1 cellular context compared by ENCODE assay signal in the genomic region with DNA sequence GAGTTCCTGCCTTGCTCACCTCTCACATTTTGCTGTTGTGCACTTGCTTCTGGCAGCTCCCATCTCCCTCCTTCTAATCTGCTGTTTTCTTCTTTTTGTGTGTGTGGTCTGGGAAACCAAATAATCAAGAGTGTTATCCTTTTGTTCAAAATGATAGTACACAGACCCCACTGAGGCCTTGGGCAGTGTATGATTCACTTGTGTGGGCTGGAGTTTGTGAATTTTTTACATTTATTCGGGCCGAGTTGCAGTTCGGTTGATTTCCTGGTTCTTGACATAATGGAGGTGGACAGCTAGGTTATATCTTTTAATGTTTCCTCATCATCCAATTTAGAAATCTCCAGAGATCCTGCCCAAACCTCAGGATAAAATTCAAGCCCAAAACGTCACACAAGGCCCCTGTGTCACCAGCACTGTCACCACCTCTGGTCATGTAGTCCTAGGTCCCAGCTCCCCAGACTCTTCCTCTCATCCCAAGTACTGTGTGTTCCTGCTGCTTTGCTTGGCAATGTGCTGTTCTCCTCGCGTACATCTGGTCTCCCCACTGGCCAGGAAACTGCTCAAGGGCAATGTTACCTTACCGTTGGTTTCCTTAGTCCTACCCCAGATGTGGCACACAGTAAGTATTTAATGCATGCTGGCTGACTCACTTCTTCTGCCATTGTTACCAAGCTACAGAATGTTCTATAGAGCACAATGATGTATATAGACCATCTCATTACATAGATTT.
TF ChIP-seq lines count a peak whose summit lies in the region.

No MANE protein-coding gene starts in this region.

TF ChIP-seq in K562, 482 proteins besides CTCF, POLR2A, EP300 and RAD21:
- TF ChIP-seq RBM15 (IDR thresholded peaks at IDR 0.05; ENCODE audit: insufficient read depth, low read length) (no peak), NEUROD1 (IDR thresholded peaks at IDR 0.05; ENCODE audit: borderline replicate concordance, low read depth, low read length, partially characterized antibody) (no peak), ZNF165 (CRISPR knock-in tag; IDR thresholded peaks at IDR 0.05; ENCODE audit: borderline replicate concordance) (no peak), JUNB (CRISPR knock-in tag; conservative IDR thresholded peaks at IDR 0.05) (no peak), PRDM10 (IDR thresholded peaks at IDR 0.05; ENCODE audit: partially characterized antibody) (no peak), ZHX1 (conservative IDR thresholded peaks at IDR 0.05; ENCODE audit: low read length) (no peak), POLR2AphosphoS2 (IDR thresholded peaks at IDR 0.05; ENCODE audit: low read length) (no peak), FOXP1 (CRISPR knock-in tag; IDR thresholded peaks at IDR 0.05) (no peak), TFAP4 (CRISPR knock-in tag; IDR thresholded peaks at IDR 0.05; ENCODE audit: borderline replicate concordance) (no peak), ZNF232 (CRISPR knock-in tag; IDR thresholded peaks at IDR 0.05) (no peak), RBM34 (IDR thresholded peaks at IDR 0.05; ENCODE audit: borderline replicate concordance, insufficient read depth, low read length) (no peak), ZBTB7A (IDR thresholded peaks at IDR 0.05; ENCODE audit: borderline replicate concordance, control insufficient read depth, low read depth, low read length) (no peak), ZNF3 (CRISPR knock-in tag; IDR thresholded peaks at IDR 0.05) (no peak), ERF (CRISPR knock-in tag; IDR thresholded peaks at IDR 0.05) (no peak)
- TF ChIP-seq, protein P1, sequence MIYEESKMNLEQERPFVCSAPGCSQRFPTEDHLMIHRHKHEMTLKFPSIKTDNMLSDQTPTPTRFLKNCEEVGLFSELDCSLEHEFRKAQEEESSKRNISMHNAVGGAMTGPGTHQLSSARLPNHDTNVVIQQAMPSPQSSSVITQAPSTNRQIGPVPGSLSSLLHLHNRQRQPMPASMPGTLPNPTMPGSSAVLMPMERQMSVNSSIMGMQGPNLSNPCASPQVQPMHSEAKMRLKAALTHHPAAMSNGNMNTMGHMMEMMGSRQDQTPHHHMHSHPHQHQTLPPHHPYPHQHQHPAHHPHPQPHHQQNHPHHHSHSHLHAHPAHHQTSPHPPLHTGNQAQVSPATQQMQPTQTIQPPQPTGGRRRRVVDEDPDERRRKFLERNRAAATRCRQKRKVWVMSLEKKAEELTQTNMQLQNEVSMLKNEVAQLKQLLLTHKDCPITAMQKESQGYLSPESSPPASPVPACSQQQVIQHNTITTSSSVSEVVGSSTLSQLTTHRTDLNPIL (CRISPR knock-in tag; IDR thresholded peaks at IDR 0.05): no peak
- TF ChIP-seq, protein P2, sequence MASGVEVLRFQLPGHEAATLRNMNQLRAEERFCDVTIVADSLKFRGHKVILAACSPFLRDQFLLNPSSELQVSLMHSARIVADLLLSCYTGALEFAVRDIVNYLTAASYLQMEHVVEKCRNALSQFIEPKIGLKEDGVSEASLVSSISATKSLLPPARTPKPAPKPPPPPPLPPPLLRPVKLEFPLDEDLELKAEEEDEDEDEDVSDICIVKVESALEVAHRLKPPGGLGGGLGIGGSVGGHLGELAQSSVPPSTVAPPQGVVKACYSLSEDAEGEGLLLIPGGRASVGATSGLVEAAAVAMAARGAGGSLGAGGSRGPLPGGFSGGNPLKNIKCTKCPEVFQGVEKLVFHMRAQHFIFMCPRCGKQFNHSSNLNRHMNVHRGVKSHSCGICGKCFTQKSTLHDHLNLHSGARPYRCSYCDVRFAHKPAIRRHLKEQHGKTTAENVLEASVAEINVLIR (CRISPR knock-in tag; IDR thresholded peaks at IDR 0.05): no peak
- TF ChIP-seq, protein P3, sequence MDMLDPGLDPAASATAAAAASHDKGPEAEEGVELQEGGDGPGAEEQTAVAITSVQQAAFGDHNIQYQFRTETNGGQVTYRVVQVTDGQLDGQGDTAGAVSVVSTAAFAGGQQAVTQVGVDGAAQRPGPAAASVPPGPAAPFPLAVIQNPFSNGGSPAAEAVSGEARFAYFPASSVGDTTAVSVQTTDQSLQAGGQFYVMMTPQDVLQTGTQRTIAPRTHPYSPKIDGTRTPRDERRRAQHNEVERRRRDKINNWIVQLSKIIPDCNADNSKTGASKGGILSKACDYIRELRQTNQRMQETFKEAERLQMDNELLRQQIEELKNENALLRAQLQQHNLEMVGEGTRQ (CRISPR knock-in tag; IDR thresholded peaks at IDR 0.05): no peak
TF ChIP-seq in K562: peak in this region for 0.
